Comparison of ENCODE assay signal across 14 cellular contexts in the genomic region with DNA sequence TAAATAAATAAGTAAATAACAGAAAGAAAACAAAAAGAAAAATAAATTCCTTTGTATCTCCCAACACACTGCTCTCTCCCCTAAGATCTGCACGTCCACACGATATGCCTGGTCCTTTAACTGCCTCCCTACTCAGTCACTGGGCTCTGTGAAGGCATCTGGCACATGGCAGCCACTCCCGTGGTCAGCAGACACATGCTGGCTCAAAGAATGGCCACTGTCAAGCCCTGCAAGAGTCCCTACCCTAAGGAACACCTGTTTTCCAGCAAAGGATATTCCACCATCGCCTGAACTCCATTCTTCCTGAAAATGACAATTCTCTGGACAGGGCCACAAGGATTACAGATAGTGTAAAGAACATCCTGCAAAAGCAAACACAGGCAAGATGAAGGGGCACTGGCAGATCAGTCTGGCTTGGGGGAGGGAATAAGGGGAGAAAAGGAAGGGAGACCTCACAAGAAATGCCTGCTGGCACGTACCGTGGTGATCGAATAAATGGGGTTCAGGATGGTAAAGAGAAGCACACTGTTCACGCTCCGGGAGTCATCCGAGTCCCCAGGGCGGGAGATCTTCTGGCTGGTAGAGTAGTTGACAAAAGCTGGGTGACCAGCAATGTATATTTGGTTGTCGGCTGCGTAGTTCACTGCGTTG. TPM values are rescaled to one million over a fixed set of nuclear protein-coding genes. Genes with fewer than 3 reads are reported as not detected.
A peak's percentile ranks its signal among the peaks of the same experiment; 100 is the strongest.
DNase-seq lines count a peak whose midpoint lies in the region; ATAC-seq and TF ChIP-seq lines count a peak whose summit lies in the region.
"Had no signal": no experiment of that assay in that cellular context is flagged by ENCODE, and none has a peak within 500 bp of the region (broad histone marks: within the 10 kb centered on the region; RNA-seq: fewer than 3 reads in every experiment).

No MANE protein-coding gene starts in this region.

- peaks cover 85% of the 10 kb centered on the region for H3K4me1 ChIP-seq in CD4-positive, alpha-beta memory T cell (ENCODE audit: insufficient read depth, low read length)
- peaks cover 22% of the 10 kb centered on the region for H3K4me1 ChIP-seq in HEK293 (ENCODE audit: control insufficient read depth, insufficient read depth, low read length)

- no peaks in the 10 kb centered on the region for H3K9me3 ChIP-seq in CD4-positive, alpha-beta memory T cell (ENCODE audit: control insufficient read depth in 1 of 2, low read length in 2 of 2)
- no peaks in the 10 kb centered on the region for H3K9me3 ChIP-seq in HEK293 (ENCODE audit: control insufficient read depth, insufficient read depth, low read depth, low read length)
- H3K9me3 ChIP-seq: SJSA1, thoracic aorta had no signal

- no peaks in the 10 kb centered on the region for H3K27me3 ChIP-seq in CD4-positive, alpha-beta memory T cell (ENCODE audit: insufficient read depth, low read length)
- H3K27me3 ChIP-seq: neural progenitor cell, SJSA1 had no signal

- H3K27me3 Mint-ChIP-seq in CD4-positive, alpha-beta memory T cell: peaks cover 0 to 2% of the 10 kb centered on the region in 2 donors
- no peaks in the 10 kb centered on the region for H3K27me3 Mint-ChIP-seq in activated naive CD8-positive, alpha-beta T cell treated with anti-CD3 and anti-CD28 coated beads, Interleukin-2, amount 10 ng/mL, durations not matched to agents 7 days and 5 days
- H3K27me3 Mint-ChIP-seq in neural crest cell (ENCODE audit: low read depth): peaks cover 16% of the 10 kb centered on the region

- H3K9me3 Mint-ChIP-seq in CD4-positive, alpha-beta memory T cell: peaks cover 0 to 15% (median 0%) of the 10 kb centered on the region in 8 donors
- H3K9me3 Mint-ChIP-seq in activated naive CD8-positive, alpha-beta T cell treated with anti-CD3 and anti-CD28 coated beads, Interleukin-2, amount 10 ng/mL, durations not matched to agents 7 days and 5 days: no peaks in the 10 kb centered on the region
- no peaks in the 10 kb centered on the region for H3K9me3 Mint-ChIP-seq in neural crest cell
- H3K9me3 Mint-ChIP-seq: neural progenitor cell had no signal

- no peak overlapping the region for H3K4me3 ChIP-seq in CD4-positive, alpha-beta memory T cell (ENCODE audit: low read length in 2 of 2)
- no peak overlapping the region for H3K4me3 ChIP-seq in HEK293 (ENCODE audit: low read depth, low read length)
- H3K4me3 ChIP-seq: neural progenitor cell, SJSA1, skin epidermis, thoracic aorta had no signal

- TF ChIP-seq CTCF in HEK293 (tag by site-specific recombination; IDR thresholded peaks at IDR 0.05): no peak
- TF ChIP-seq CTCF in neural crest cell (conservative IDR thresholded peaks at IDR 0.05): no peak

- POLR2A ChIA-PET in CD4-positive, alpha-beta memory T cell (lab: Charles Lee; ENCODE audit: partially characterized antibody): interaction anchor here (1.1 to 9.5 kb wide), 6 partner anchors 10 to 111 kb away, joined by 3 to 297 read pairs (median 6); partner anchors contain the start of genes ECH1, MRPS12, RINL and SARS2
- POLR2A ChIA-PET in HEK293 (lab: Yijun Ruan, JAX): interaction anchor here (1.4 to 6.4 kb wide), 3 partner anchors 13 to 131 kb away, joined by 3 to 159 read pairs (median 4); partner anchors contain the start of genes ECH1 and FBXO17
- POLR2A ChIA-PET in activated naive CD8-positive, alpha-beta T cell treated with anti-CD3 and anti-CD28 coated beads, Interleukin-2, amount 10 ng/mL, durations not matched to agents 7 days and 5 days (lab: Charles Lee): interaction anchor here (0.8 kb wide), 1 partner anchor 33 kb away, joined by 3 read pairs; the partner anchor contains the start of gene RINL

- peaks cover 74 to 82% of the 10 kb centered on the region in 2 donors for H3K36me3 Mint-ChIP-seq in CD4-positive, alpha-beta memory T cell
- peaks cover 63% of the 10 kb centered on the region for H3K36me3 Mint-ChIP-seq in activated naive CD8-positive, alpha-beta T cell treated with anti-CD3 and anti-CD28 coated beads, Interleukin-2, amount 10 ng/mL, durations not matched to agents 7 days and 5 days
- H3K36me3 Mint-ChIP-seq in neural crest cell (ENCODE audit: low read depth): peaks cover 47% of the 10 kb centered on the region

- H3K4me1 Mint-ChIP-seq in CD4-positive, alpha-beta memory T cell: peaks cover 52 to 93% (median 74%) of the 10 kb centered on the region in 4 donors
- peaks cover 55% of the 10 kb centered on the region for H3K4me1 Mint-ChIP-seq in activated naive CD8-positive, alpha-beta T cell treated with anti-CD3 and anti-CD28 coated beads, Interleukin-2, amount 10 ng/mL, durations not matched to agents 7 days and 5 days
- peaks cover 51% of the 10 kb centered on the region for H3K4me1 Mint-ChIP-seq in neural crest cell

- no peak for ATAC-seq in activated naive CD8-positive, alpha-beta T cell treated with anti-CD3 and anti-CD28 coated beads, Interleukin-2, amount 10 ng/mL, durations not matched to agents 7 days and 5 days (ENCODE audit: low read depth)
- no peak for ATAC-seq in GM21786 (IDR thresholded peaks at IDR 0.05; ENCODE audit: unreplicated experiment)
- ATAC-seq: left colon had no signal

- H3K27ac ChIP-seq in CD4-positive, alpha-beta memory T cell (ENCODE audit: low read depth, low read length): peak overlapping the region; percentile 7
- peak overlapping the region; percentile 61; the same call in 1 of the 2 replicates for H3K27ac ChIP-seq in HEK293 (ENCODE audit: extremely low read depth, low read depth, low read length)
- H3K27ac ChIP-seq: neural progenitor cell, SJSA1, thoracic aorta had no signal

- CTCF ChIA-PET in CD4-positive, alpha-beta memory T cell (lab: Charles Lee; ENCODE audit: partially characterized antibody): interaction anchor here (1.0 to 1.4 kb wide), 2 partner anchors 24 to 330 kb away, joined by 3 to 4 read pairs; no protein-coding TSS in a partner anchor
- CTCF ChIA-PET in HEK293 (lab: Yijun Ruan, JAX): interaction anchor here (0.9 to 2.8 kb wide), 3 partner anchors 42 to 119 kb away, joined by 3 to 16 read pairs (median 3); partner anchors contain the start of genes MRPS12 and SARS2

- DNase-seq in CD4-positive, alpha-beta memory T cell: no peak
- DNase-seq in activated naive CD8-positive, alpha-beta T cell treated with anti-CD3 and anti-CD28 coated beads, Interleukin-2, amount 10 ng/mL, durations not matched to agents 7 days and 5 days: no peak
- DNase-seq in neural crest cell (ENCODE audit: low read depth, low spot score) (no peak), kidney tubule cell (ENCODE audit: low spot score) (no peak), germinal center (ENCODE audit: low spot score) (no peak)
- DNase-seq: Kasumi-1, left colon, NCI-H2081 treated with DMSO at 0.1 percent for 48 hours had no signal

- peak overlapping the region in 6 of 7 donors; percentile 79 to 99 (median 88) for H3K27ac Mint-ChIP-seq in CD4-positive, alpha-beta memory T cell
- H3K27ac Mint-ChIP-seq in activated naive CD8-positive, alpha-beta T cell treated with anti-CD3 and anti-CD28 coated beads, Interleukin-2, amount 10 ng/mL, durations not matched to agents 7 days and 5 days: peak overlapping the region; percentile 40
- no peak overlapping the region for H3K27ac Mint-ChIP-seq in neural crest cell (ENCODE audit: unreplicated experiment)
- H3K27ac Mint-ChIP-seq: neural progenitor cell had no signal

- peaks cover 63% of the 10 kb centered on the region for H3K36me3 ChIP-seq in CD4-positive, alpha-beta memory T cell (ENCODE audit: insufficient read depth, low read length)
- H3K36me3 ChIP-seq in HEK293 (ENCODE audit: control insufficient read depth in 2 of 2, insufficient read depth in 1 of 2, low read length in 2 of 2): peaks cover 84 to 86% of the 10 kb centered on the region in 2 experiments

- peak overlapping the region in 5 of 8 donors; percentile 22 to 71 (median 61) for H3K4me3 Mint-ChIP-seq in CD4-positive, alpha-beta memory T cell
- peak overlapping the region; percentile 20 for H3K4me3 Mint-ChIP-seq in activated naive CD8-positive, alpha-beta T cell treated with anti-CD3 and anti-CD28 coated beads, Interleukin-2, amount 10 ng/mL, durations not matched to agents 7 days and 5 days
- peak overlapping the region; percentile 77 for H3K4me3 Mint-ChIP-seq in neural crest cell
- H3K4me3 Mint-ChIP-seq: neural progenitor cell had no signal

- intact Hi-C loops in CD4-positive, alpha-beta memory T cell (cut with micrococcal nuclease): no loop called here

TF ChIP-seq in HEK293, 187 proteins besides CTCF, POLR2A, EP300 and RAD21 (continues in another document):
- TF ChIP-seq OVOL3 (tag by site-specific recombination; IDR thresholded peaks at IDR 0.05) (no peak), ZSCAN16 (tag by site-specific recombination; IDR thresholded peaks at IDR 0.05) (no peak), SALL2 (tag by site-specific recombination; IDR thresholded peaks at IDR 0.05; ENCODE audit: borderline replicate concordance) (no peak), GFI1B (tag by site-specific recombination; IDR thresholded peaks at IDR 0.05) (no peak)

RNA-seq across cellular contexts. Expression of gene HNRNPL, which starts 4.3 kb away (rescaled TPM):
- 100 to 1,000 TPM; 329 to 351 TPM for total RNA-seq in CD4-positive, alpha-beta memory T cell
- 10 to 100 TPM; 15.2 to 76.0 TPM for polyA plus RNA-seq in CD4-positive, alpha-beta memory T cell
- 100 to 1,000 TPM; 441 to 455 TPM for total RNA-seq in activated naive CD8-positive, alpha-beta T cell treated with anti-CD3 and anti-CD28 coated beads, Interleukin-2, amount 10 ng/mL, durations not matched to agents 7 days and 5 days
- total RNA-seq in neural crest cell: 718 and 728 TPM in 2 replicates

RNA-seq across cellular contexts. Expression of gene ECH1, which starts 13.9 kb away (rescaled TPM):
- 100 to 1,000 TPM; 135 to 143 TPM for total RNA-seq in CD4-positive, alpha-beta memory T cell
- 100 to 1,000 TPM; 245 to 294 TPM for polyA plus RNA-seq in CD4-positive, alpha-beta memory T cell
- total RNA-seq in activated naive CD8-positive, alpha-beta T cell treated with anti-CD3 and anti-CD28 coated beads, Interleukin-2, amount 10 ng/mL, durations not matched to agents 7 days and 5 days: 100 to 1,000 TPM; 184 TPM
- 77.7 and 79.4 TPM in 2 replicates for total RNA-seq in neural crest cell

RNA-seq across cellular contexts. Expression of gene RINL, which starts 32.6 kb away (rescaled TPM):
- 10 to 100 TPM; 64.4 to 65.9 TPM for total RNA-seq in CD4-positive, alpha-beta memory T cell
- 10 to 100 TPM; 20.9 to 53.3 TPM for polyA plus RNA-seq in CD4-positive, alpha-beta memory T cell
- total RNA-seq in activated naive CD8-positive, alpha-beta T cell treated with anti-CD3 and anti-CD28 coated beads, Interleukin-2, amount 10 ng/mL, durations not matched to agents 7 days and 5 days: 10 to 100 TPM; 71.3 to 74.2 TPM
- 1.4 and 1.6 TPM in 2 replicates for total RNA-seq in neural crest cell

RNA-seq across cellular contexts. Expression of gene LGALS4, which starts 32.8 kb away (rescaled TPM):
- 1 to 10 TPM; 4.7 to 6.1 TPM for total RNA-seq in CD4-positive, alpha-beta memory T cell
- polyA plus RNA-seq in CD4-positive, alpha-beta memory T cell: not detected
- total RNA-seq in activated naive CD8-positive, alpha-beta T cell treated with anti-CD3 and anti-CD28 coated beads, Interleukin-2, amount 10 ng/mL, durations not matched to agents 7 days and 5 days: 1 to 10 TPM; 3.8 to 4.0 TPM
- 0.77 and 0.86 TPM in 2 replicates for total RNA-seq in neural crest cell
- total RNA-seq: SJSA1 had no signal

RNA-seq across cellular contexts. Expression of gene SIRT2, which starts 53.9 kb away (rescaled TPM):
- 10 to 100 TPM; 47.0 to 50.0 TPM for total RNA-seq in CD4-positive, alpha-beta memory T cell
- 10 to 100 TPM; 39.0 to 51.7 TPM for polyA plus RNA-seq in CD4-positive, alpha-beta memory T cell
- 10 to 100 TPM; 46.6 to 49.1 TPM for total RNA-seq in activated naive CD8-positive, alpha-beta T cell treated with anti-CD3 and anti-CD28 coated beads, Interleukin-2, amount 10 ng/mL, durations not matched to agents 7 days and 5 days
- 27.4 and 28.9 TPM in 2 replicates for total RNA-seq in neural crest cell

Comparison
In these comparisons a context has a peak if more than half of its experiments do, and no peak if none do; other contexts are left out.
1. H3K4me3 Mint-ChIP-seq: peak in every context shown above with its lines; median percentile 77 in neural crest cell; 61 in CD4-positive, alpha-beta memory T cell; 20 in activated naive CD8-positive, alpha-beta T cell treated with anti-CD3 and anti-CD28 coated beads, Interleukin-2, amount 10 ng/mL, durations not matched to agents 7 days and 5 days.
2. RNA of gene RINL, which starts 32.6 kb away (total RNA-seq): 71.3 to 74.2 TPM in activated naive CD8-positive, alpha-beta T cell treated with anti-CD3 and anti-CD28 coated beads, Interleukin-2, amount 10 ng/mL, durations not matched to agents 7 days and 5 days and 64.4 to 65.9 TPM in CD4-positive, alpha-beta memory T cell; 1.4 to 1.6 TPM in neural crest cell; every median in the first group is over 10 times any median in the second.